Comparison of ENCODE assay signal across 10 cellular contexts in genomic region chr2:37091873-37092272, GRCh38. TPM values are rescaled to one million over a fixed set of nuclear protein-coding genes. Genes with fewer than 3 reads are reported as not detected.
DNase-seq lines count a peak whose midpoint lies in the region; ATAC-seq and TF ChIP-seq lines count a peak whose summit lies in the region.
"Had no signal": no experiment of that assay in that cellular context is flagged by ENCODE, and none has a peak within 500 bp of the region (broad histone marks: within the 10 kb centered on the region; RNA-seq: fewer than 3 reads in every experiment).

No MANE protein-coding gene starts in this region.

- no peak overlapping the region for H3K27ac ChIP-seq in foreskin keratinocyte
- H3K27ac ChIP-seq: PC-9 had no signal

- TF ChIP-seq CTCF in GM06990 (IDR thresholded peaks at IDR 0.05; ENCODE audit: insufficient read depth, low read length, poor library complexity, severe bottlenecking) (no peak), foreskin keratinocyte (conservative IDR thresholded peaks at IDR 0.05) (no peak)

- peaks cover 3% of the 10 kb centered on the region for H3K36me3 ChIP-seq in GM06990 (ENCODE audit: control insufficient read depth, insufficient read depth, low read length)

- DNase-seq in GM06990 (ENCODE audit: extremely low read depth, insufficient read length), result peak; percentile 71
- DNase-seq in foreskin keratinocyte, result no peak
- no peak for DNase-seq in NCI-H1048 (lab: John Stamatoyannopoulos, UW)
- no peak for DNase-seq in stimulated activated CD4-positive, alpha-beta T cell treated with anti-CD3 and anti-CD28 coated beads, Interleukin-1b, Interleukin-23, amount 100 ng/mL, for 48 hours
- DNase-seq in NCI-H187 treated with DMSO at 0.1 percent for 48 hours (lab: John Stamatoyannopoulos, UW), result no peak
- DNase-seq: NCI-H1694, PC-9 had no signal

- H3K27me3 ChIP-seq in GM06990 (replicated peaks; ENCODE audit: control insufficient read depth, insufficient read depth, low read length), result no peaks in the 10 kb centered on the region
- no peaks in the 10 kb centered on the region for H3K27me3 ChIP-seq in foreskin keratinocyte

- H3K4me3 ChIP-seq in GM06990 (replicated peaks; ENCODE audit: low read depth, low read length), result peak overlapping the region; percentile 34
- H3K4me3 ChIP-seq: PC-9 had no signal

- ATAC-seq in GM19035 (IDR thresholded peaks at IDR 0.05; ENCODE audit: unreplicated experiment), result peak; percentile 61
- ATAC-seq in HG02798 (IDR thresholded peaks at IDR 0.05; ENCODE audit: poor library complexity, unreplicated experiment), result peak; percentile 50
- ATAC-seq in HG03571 (IDR thresholded peaks at IDR 0.05; ENCODE audit: unreplicated experiment), result peak; percentile 35
- ATAC-seq in foreskin keratinocyte, result no peak

- peaks cover 5% of the 10 kb centered on the region for H3K4me1 ChIP-seq in foreskin keratinocyte

RNA-seq across cellular contexts. Expression of gene GPATCH11, which starts 7.6 kb away (rescaled TPM):
- 5.6 and 7.4 TPM in 2 replicates for total RNA-seq in foreskin keratinocyte
- polyA plus RNA-seq in foreskin keratinocyte, result 2.2 and 3.2 TPM in 2 replicates

RNA-seq across cellular contexts. Expression of gene HEATR5B, which starts 7.7 kb away (rescaled TPM):
- total RNA-seq in foreskin keratinocyte, result 11.5 and 11.7 TPM in 2 replicates
- polyA plus RNA-seq in foreskin keratinocyte, result 1.7 and 2.0 TPM in 2 replicates
